20 cellular contexts compared by ENCODE assay signal in the genomic region with DNA sequence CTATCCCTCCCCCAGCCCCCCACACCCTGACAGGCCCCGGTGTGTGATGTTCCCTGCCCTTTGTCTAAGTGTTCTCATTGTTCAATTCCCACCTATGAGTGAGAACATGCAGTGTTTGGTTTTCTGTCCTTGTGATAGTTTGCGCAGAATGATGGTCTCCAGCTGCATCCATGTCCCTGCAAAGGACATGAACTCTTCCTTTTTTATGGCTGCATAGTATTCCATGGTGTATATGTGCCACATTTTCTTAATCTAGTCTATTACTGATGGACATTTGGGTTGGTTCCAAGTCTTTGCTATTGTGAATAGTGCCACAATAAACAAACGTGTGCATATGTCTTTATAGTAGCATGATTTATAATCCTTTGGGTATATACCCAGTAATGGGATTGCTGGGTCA. TPM values are rescaled to one million over a fixed set of nuclear protein-coding genes. Genes with fewer than 3 reads are reported as not detected.
"Had no signal": no experiment of that assay in that cellular context is flagged by ENCODE, and none has a peak within 500 bp of the region (broad histone marks: within the 10 kb centered on the region; RNA-seq: fewer than 3 reads in every experiment).

No MANE protein-coding gene starts in this region.

RNA-seq across cellular contexts. Expression of a gene that starts 15.2 kb away (rescaled TPM):
- total RNA-seq: activated naive CD4-positive, alpha-beta T cell treated with anti-CD3 and anti-CD28 coated beads for 36 hours; activated naive CD4-positive, alpha-beta T cell treated with anti-CD3 and anti-CD28 coated beads, Interleukin-2, amount 50 U/mL, for 72 hours; activated naive CD8-positive, alpha-beta T cell treated with anti-CD3 and anti-CD28 coated beads for 36 hours; activated naive CD8-positive, alpha-beta T cell treated with anti-CD3 and anti-CD28 coated beads, Interleukin-2, amount 10 ng/mL, durations not matched to agents 7 days and 5 days; activated T-cell treated with anti-CD3 and anti-CD28 coated beads, Interleukin-2, amount 50 U/mL, for 4 hours; activated T-cell treated with anti-CD3 and anti-CD28 coated beads, Interleukin-2, amount 50 U/mL, for 72 hours; activated T-helper 1 cell treated with anti-CD3 and anti-CD28 coated beads, Interleukin-12 subunit alpha, Interleukin-12 subunit beta, Interleukin-2, Interleukin-4 antibody, amounts not matched to agents 30 ng/mL and 10 ng/mL and 1 ng/mL, durations not matched to agents 14 hours and 24 hours and 36 hours; activated T-helper 17 cell treated with anti-CD3 and anti-CD28 coated beads, Interleukin-2, amount 50 U/mL, for 72 hours; activated T-helper 2 cell treated with anti-CD3 and anti-CD28 coated beads, Interferon-gamma antibody, Interleukin-2, Interleukin-4, amounts not matched to agents 10 μg/mL and 5 μg/mL and 100 μg/mL, durations not matched to agents 14 hours and 24 hours and 36 hours; aorta; ascending aorta; astrocyte; body of pancreas; breast epithelium; bronchial epithelial cell; cardiac muscle cell; cardiac septum; chondrocyte had no signal
- polyA plus RNA-seq: adipose tissue, aorta, cardiac muscle cell had no signal

RNA-seq across cellular contexts. Expression of a gene that starts 40.4 kb away (rescaled TPM):
- total RNA-seq: activated naive CD4-positive, alpha-beta T cell treated with anti-CD3 and anti-CD28 coated beads for 36 hours; activated naive CD8-positive, alpha-beta T cell treated with anti-CD3 and anti-CD28 coated beads for 36 hours; activated T-cell treated with anti-CD3 and anti-CD28 coated beads, Interleukin-2, amount 50 U/mL, for 4 hours; activated T-helper 1 cell treated with anti-CD3 and anti-CD28 coated beads, Interleukin-12 subunit alpha, Interleukin-12 subunit beta, Interleukin-2, Interleukin-4 antibody, amounts not matched to agents 30 ng/mL and 10 ng/mL and 1 ng/mL, durations not matched to agents 14 hours and 24 hours and 36 hours; activated T-helper 2 cell treated with anti-CD3 and anti-CD28 coated beads, Interferon-gamma antibody, Interleukin-2, Interleukin-4, amounts not matched to agents 10 μg/mL and 5 μg/mL and 100 μg/mL, durations not matched to agents 14 hours and 24 hours and 36 hours; ascending aorta; body of pancreas; bronchial epithelial cell; cardiac muscle cell; cardiac septum; cerebellum; chondrocyte had no signal
- polyA plus RNA-seq: cardiac muscle cell had no signal
